1 cellular context compared by ENCODE assay signal in genomic region chr12:203462-204260, GRCh38.
TF ChIP-seq lines count a peak whose summit lies in the region.

No MANE protein-coding gene starts in this region.

TF ChIP-seq in SK-N-SH treated with all-trans-retinoic acid at 6 μM for 48 hours, 23 proteins besides CTCF, POLR2A, EP300 and RAD21 (continued from another document):
- TF ChIP-seq, protein P1, sequence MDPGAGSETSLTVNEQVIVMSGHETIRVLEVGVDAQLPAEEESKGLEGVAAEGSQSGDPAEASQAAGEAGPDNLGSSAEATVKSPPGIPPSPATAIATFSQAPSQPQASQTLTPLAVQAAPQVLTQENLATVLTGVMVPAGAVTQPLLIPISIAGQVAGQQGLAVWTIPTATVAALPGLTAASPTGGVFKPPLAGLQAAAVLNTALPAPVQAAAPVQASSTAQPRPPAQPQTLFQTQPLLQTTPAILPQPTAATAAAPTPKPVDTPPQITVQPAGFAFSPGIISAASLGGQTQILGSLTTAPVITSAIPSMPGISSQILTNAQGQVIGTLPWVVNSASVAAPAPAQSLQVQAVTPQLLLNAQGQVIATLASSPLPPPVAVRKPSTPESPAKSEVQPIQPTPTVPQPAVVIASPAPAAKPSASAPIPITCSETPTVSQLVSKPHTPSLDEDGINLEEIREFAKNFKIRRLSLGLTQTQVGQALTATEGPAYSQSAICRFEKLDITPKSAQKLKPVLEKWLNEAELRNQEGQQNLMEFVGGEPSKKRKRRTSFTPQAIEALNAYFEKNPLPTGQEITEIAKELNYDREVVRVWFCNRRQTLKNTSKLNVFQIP (CRISPR knock-in tag; IDR thresholded peaks at IDR 0.05; ENCODE audit: borderline replicate concordance, low read depth): no peak
- no peak for TF ChIP-seq ZNF70 (CRISPR knock-in tag; IDR thresholded peaks at IDR 0.05)
- TF ChIP-seq, protein P2, sequence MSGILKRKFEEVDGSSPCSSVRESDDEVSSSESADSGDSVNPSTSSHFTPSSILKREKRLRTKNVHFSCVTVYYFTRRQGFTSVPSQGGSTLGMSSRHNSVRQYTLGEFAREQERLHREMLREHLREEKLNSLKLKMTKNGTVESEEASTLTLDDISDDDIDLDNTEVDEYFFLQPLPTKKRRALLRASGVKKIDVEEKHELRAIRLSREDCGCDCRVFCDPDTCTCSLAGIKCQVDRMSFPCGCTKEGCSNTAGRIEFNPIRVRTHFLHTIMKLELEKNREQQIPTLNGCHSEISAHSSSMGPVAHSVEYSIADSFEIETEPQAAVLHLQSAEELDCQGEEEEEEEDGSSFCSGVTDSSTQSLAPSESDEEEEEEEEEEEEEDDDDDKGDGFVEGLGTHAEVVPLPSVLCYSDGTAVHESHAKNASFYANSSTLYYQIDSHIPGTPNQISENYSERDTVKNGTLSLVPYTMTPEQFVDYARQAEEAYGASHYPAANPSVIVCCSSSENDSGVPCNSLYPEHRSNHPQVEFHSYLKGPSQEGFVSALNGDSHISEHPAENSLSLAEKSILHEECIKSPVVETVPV (CRISPR knock-in tag; IDR thresholded peaks at IDR 0.05): no peak
- TF ChIP-seq TOX (CRISPR knock-in tag; IDR thresholded peaks at IDR 0.05; ENCODE audit: borderline replicate concordance): no peak
- TF ChIP-seq, protein P3, sequence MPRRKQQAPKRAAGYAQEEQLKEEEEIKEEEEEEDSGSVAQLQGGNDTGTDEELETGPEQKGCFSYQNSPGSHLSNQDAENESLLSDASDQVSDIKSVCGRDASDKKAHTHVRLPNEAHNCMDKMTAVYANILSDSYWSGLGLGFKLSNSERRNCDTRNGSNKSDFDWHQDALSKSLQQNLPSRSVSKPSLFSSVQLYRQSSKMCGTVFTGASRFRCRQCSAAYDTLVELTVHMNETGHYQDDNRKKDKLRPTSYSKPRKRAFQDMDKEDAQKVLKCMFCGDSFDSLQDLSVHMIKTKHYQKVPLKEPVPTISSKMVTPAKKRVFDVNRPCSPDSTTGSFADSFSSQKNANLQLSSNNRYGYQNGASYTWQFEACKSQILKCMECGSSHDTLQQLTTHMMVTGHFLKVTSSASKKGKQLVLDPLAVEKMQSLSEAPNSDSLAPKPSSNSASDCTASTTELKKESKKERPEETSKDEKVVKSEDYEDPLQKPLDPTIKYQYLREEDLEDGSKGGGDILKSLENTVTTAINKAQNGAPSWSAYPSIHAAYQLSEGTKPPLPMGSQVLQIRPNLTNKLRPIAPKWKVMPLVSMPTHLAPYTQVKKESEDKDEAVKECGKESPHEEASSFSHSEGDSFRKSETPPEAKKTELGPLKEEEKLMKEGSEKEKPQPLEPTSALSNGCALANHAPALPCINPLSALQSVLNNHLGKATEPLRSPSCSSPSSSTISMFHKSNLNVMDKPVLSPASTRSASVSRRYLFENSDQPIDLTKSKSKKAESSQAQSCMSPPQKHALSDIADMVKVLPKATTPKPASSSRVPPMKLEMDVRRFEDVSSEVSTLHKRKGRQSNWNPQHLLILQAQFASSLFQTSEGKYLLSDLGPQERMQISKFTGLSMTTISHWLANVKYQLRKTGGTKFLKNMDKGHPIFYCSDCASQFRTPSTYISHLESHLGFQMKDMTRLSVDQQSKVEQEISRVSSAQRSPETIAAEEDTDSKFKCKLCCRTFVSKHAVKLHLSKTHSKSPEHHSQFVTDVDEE (CRISPR knock-in tag; IDR thresholded peaks at IDR 0.05): no peak
- TF ChIP-seq ZFP30 (CRISPR knock-in tag; IDR thresholded peaks at IDR 0.05): no peak
- no peak for TF ChIP-seq ZFP3 (CRISPR knock-in tag; IDR thresholded peaks at IDR 0.05)
- no peak for TF ChIP-seq ZC3H10 (CRISPR knock-in tag; IDR thresholded peaks at IDR 0.05)
